In genomic region chr1:155326659-155327058, GRCh38 we compare ENCODE assay signal across 20 cellular contexts. TPM values are rescaled to one million over a fixed set of nuclear protein-coding genes. Genes with fewer than 3 reads are reported as not detected.
DNase-seq lines count a peak whose midpoint lies in the region; ATAC-seq and TF ChIP-seq lines count a peak whose summit lies in the region.
"Had no signal": no experiment of that assay in that cellular context is flagged by ENCODE, and none has a peak within 500 bp of the region (broad histone marks: within the 10 kb centered on the region; RNA-seq: fewer than 3 reads in every experiment).

No MANE protein-coding gene starts in this region.

- no peaks in the 10 kb centered on the region for H3K27me3 Mint-ChIP-seq in Calu3 (ENCODE audit: unreplicated experiment)
- peaks cover 6% of the 10 kb centered on the region for H3K27me3 Mint-ChIP-seq in nephron progenitor cell (ENCODE audit: low read depth, poor library complexity)
- H3K27me3 Mint-ChIP-seq: activated CD4-positive, alpha-beta memory T cell treated with anti-CD3 and anti-CD28 coated beads, Interleukin-2, amount 10 ng/mL, durations not matched to agents 7 days and 5 days; activated naive CD8-positive, alpha-beta T cell treated with anti-CD3 and anti-CD28 coated beads, Interleukin-2, amount 50 U/mL, for 24 hours had no signal

- DNase-seq in Calu3 (no peak), NT2/D1 (ENCODE audit: low read depth, low spot score) (no peak), nephron progenitor cell (no peak), hepatic stellate cell (ENCODE audit: low spot score) (no peak)
- DNase-seq: activated CD4-positive, alpha-beta memory T cell treated with anti-CD3 and anti-CD28 coated beads, Interleukin-2, amount 10 ng/mL, durations not matched to agents 7 days and 5 days; activated naive CD8-positive, alpha-beta T cell treated with anti-CD3 and anti-CD28 coated beads, Interleukin-2, amount 50 U/mL, for 24 hours; dermis blood vessel endothelial cell; DMS 273 treated with DMSO at 0.1 percent for 48 hours; foreskin melanocyte; NCI-H1417 treated with DMSO at 0.1 percent for 48 hours; NCI-H69; psoas muscle; SJCRH30; stimulated activated CD8-positive, alpha-beta memory T cell treated with anti-CD3 and anti-CD28 coated beads, Interleukin-4, amount 100 ng/mL, for 48 hours had no signal

- no TSS peak for BruUV-seq in Calu3 (replicated peaks; lab: Mats Ljungman, UMichigan)

- peaks cover 57% of the 10 kb centered on the region for H3K36me3 ChIP-seq in NT2/D1 (ENCODE audit: insufficient read depth, insufficient read length, low read length)
- H3K36me3 ChIP-seq: SJCRH30 had no signal

- intact Hi-C loops in Calu3 (cut with micrococcal nuclease; ENCODE audit: unreplicated experiment), result no loop called here

- peak overlapping the region; percentile 90 for H3K4me3 Mint-ChIP-seq in Calu3 (ENCODE audit: low read depth, unreplicated experiment)
- peak overlapping the region; percentile 8 for H3K4me3 Mint-ChIP-seq in nephron progenitor cell

- ATAC-seq in HG03521 (IDR thresholded peaks at IDR 0.05; ENCODE audit: unreplicated experiment), result no peak
- ATAC-seq: activated naive CD8-positive, alpha-beta T cell treated with anti-CD3 and anti-CD28 coated beads, Interleukin-2, amount 50 U/mL, for 24 hours; psoas muscle had no signal

- H3K4me1 ChIP-seq in NT2/D1 (ENCODE audit: insufficient read depth, insufficient read length), result peaks cover 28% of the 10 kb centered on the region
- H3K4me1 ChIP-seq: SJCRH30 had no signal

- no peaks in the 10 kb centered on the region for H3K9me3 ChIP-seq in NT2/D1 (ENCODE audit: insufficient read depth, low read length)
- H3K9me3 ChIP-seq: psoas muscle, SJCRH30 had no signal

- no peak overlapping the region for H3K4me3 ChIP-seq in NT2/D1 (ENCODE audit: insufficient read length, low read depth)
- H3K4me3 ChIP-seq: psoas muscle, SJCRH30 had no signal

- TF ChIP-seq CTCF in Calu3 (IDR thresholded peaks at IDR 0.05; ENCODE audit: unreplicated experiment) (no peak), nephron progenitor cell (IDR thresholded peaks at IDR 0.05) (no peak)

- peaks cover 23% of the 10 kb centered on the region for H3K4me1 Mint-ChIP-seq in Calu3 (ENCODE audit: low read depth, unreplicated experiment)
- H3K4me1 Mint-ChIP-seq in nephron progenitor cell, result peaks cover 32% of the 10 kb centered on the region

- no peaks in the 10 kb centered on the region for H3K9me3 Mint-ChIP-seq in Calu3 (ENCODE audit: low read depth, unreplicated experiment)
- H3K9me3 Mint-ChIP-seq in nephron progenitor cell, result no peaks in the 10 kb centered on the region
- H3K9me3 Mint-ChIP-seq: activated CD4-positive, alpha-beta memory T cell treated with anti-CD3 and anti-CD28 coated beads, Interleukin-2, amount 10 ng/mL, durations not matched to agents 7 days and 5 days; activated naive CD8-positive, alpha-beta T cell treated with anti-CD3 and anti-CD28 coated beads, Interleukin-2, amount 50 U/mL, for 24 hours; nephron; T-helper 1 cell treated with Interleukin-12 subunit alpha and Interleukin-12 subunit beta and Interleukin-4 antibody, amounts not matched to agents 30 μg/mL and 1 μg/mL, for 36 hours had no signal

- H3K27me3 ChIP-seq in NT2/D1 (ENCODE audit: insufficient read depth, insufficient read length), result no peaks in the 10 kb centered on the region
- H3K27me3 ChIP-seq: SJCRH30 had no signal

- no peak overlapping the region for H3K27ac Mint-ChIP-seq in Calu3 (ENCODE audit: unreplicated experiment)
- H3K27ac Mint-ChIP-seq in nephron progenitor cell, result no peak overlapping the region

- H3K36me3 Mint-ChIP-seq in Calu3 (ENCODE audit: insufficient read depth, unreplicated experiment) (peaks cover 86% of the 10 kb centered on the region), nephron progenitor cell (ENCODE audit: low read depth) (peaks cover 29% of the 10 kb centered on the region)

- peak overlapping the region; percentile 45 for H3K9ac ChIP-seq in NT2/D1 (ENCODE audit: insufficient read length, low read depth)

- CTCF ChIA-PET in Calu3 (lab: Charles Lee), result no interaction called here

RNA-seq across cellular contexts. Expression of gene RUSC1, which starts 6.0 kb away (rescaled TPM):
- total RNA-seq in Calu3 (2022), result 48.4 and 49.0 TPM in 2 replicates

RNA-seq across cellular contexts. Expression of gene FDPS, which starts 18.0 kb away (rescaled TPM):
- total RNA-seq in Calu3 (2022), result 329 and 410 TPM in 2 replicates

RNA-seq across cellular contexts. Expression of gene PKLR, which starts 25.4 kb away (rescaled TPM):
- total RNA-seq in Calu3 (2022), result not detected in 2 replicates
- total RNA-seq: activated CD4-positive, alpha-beta memory T cell treated with anti-CD3 and anti-CD28 coated beads, Interleukin-2, amount 10 ng/mL, durations not matched to agents 7 days and 5 days; bronchial epithelial cell; dermis blood vessel endothelial cell; epithelial cell of proximal tubule; kidney epithelial cell; psoas muscle had no signal

RNA-seq across cellular contexts. Expression of gene HCN3, which starts 49.4 kb away (rescaled TPM):
- 11.8 and 19.6 TPM in 2 replicates for total RNA-seq in Calu3 (2022)

RNA-seq across cellular contexts. Expression of gene CLK2, which starts 53.4 kb away (rescaled TPM):
- total RNA-seq in Calu3 (2022), result 78.5 and 79.4 TPM in 2 replicates
